Comparison of ENCODE assay signal across 9 cellular contexts in genomic region chr9:92180669-92181181, GRCh38.
A peak's percentile ranks its signal among the peaks of the same experiment; 100 is the strongest.
DNase-seq lines count a peak whose midpoint lies in the region; ATAC-seq and TF ChIP-seq lines count a peak whose summit lies in the region.
"Had no signal": no experiment of that assay in that cellular context is flagged by ENCODE, and none has a peak within 500 bp of the region (broad histone marks: within the 10 kb centered on the region; RNA-seq: fewer than 3 reads in every experiment).

No MANE protein-coding gene starts in this region.

- H3K4me3 ChIP-seq in heart left ventricle (no peak overlapping the region), right atrium auricular region (no peak overlapping the region), SJCRH30 (no peak overlapping the region), fibroblast of the aortic adventitia (ENCODE audit: low read depth, low read length) (no peak overlapping the region), upper lobe of right lung (no peak overlapping the region)
- H3K4me3 ChIP-seq: SK-N-MC had no signal

- no peak for TF ChIP-seq POLR2A in heart left ventricle (IDR thresholded peaks at IDR 0.05)

- H3K9me3 ChIP-seq in heart left ventricle (peaks cover 0 to 12% (median 0%) of the 10 kb centered on the region in 12 donors), right atrium auricular region (no peaks in the 10 kb centered on the region), SJCRH30 (replicated peaks) (no peaks in the 10 kb centered on the region; the same call in 1 of the 2 replicates), upper lobe of right lung (no peaks in the 10 kb centered on the region)

- 53 to 60% (median 59%) methylated on average over 7 of the region's 7 CpGs for WGBS in heart left ventricle, 4 donors

- intact Hi-C loops in heart left ventricle (cut with DNase I) (no loop called here), upper lobe of right lung (cut with DNase I) (no loop called here)

- H3K36me3 ChIP-seq in heart left ventricle (no peaks in the 10 kb centered on the region), right atrium auricular region (no peaks in the 10 kb centered on the region), SJCRH30 (no peaks in the 10 kb centered on the region), upper lobe of right lung (no peaks in the 10 kb centered on the region)

- H3K27ac ChIP-seq in heart left ventricle (no peak overlapping the region), right atrium auricular region (no peak overlapping the region), SJCRH30 (peak overlapping the region; percentile 58), upper lobe of right lung (peak overlapping the region; percentile 43)
- H3K27ac ChIP-seq: SK-N-MC had no signal

- ATAC-seq in heart left ventricle (peak; percentile 48 to 89 (median 71)), upper lobe of right lung (peak; percentile 67)

- peak in 1 of 5 donors; percentile 56 for DNase-seq in heart left ventricle
- no peak for DNase-seq in right atrium auricular region (ENCODE audit: low spot score)
- peak; percentile 91 to 94 for DNase-seq in SJCRH30
- DNase-seq in fibroblast of the aortic adventitia (ENCODE audit: low read depth) = peak; percentile 58
- DNase-seq in upper lobe of right lung = no peak
- no peak for DNase-seq in T1000 (lab: John Stamatoyannopoulos, UW)
- no peak for DNase-seq in NCI-H774 (lab: John Stamatoyannopoulos, UW)
- DNase-seq in NCI-H2029 treated with DMSO at 0.1 percent for 48 hours (lab: John Stamatoyannopoulos, UW) = no peak

- no peaks in the 10 kb centered on the region for H3K4me1 ChIP-seq in heart left ventricle
- H3K4me1 ChIP-seq in right atrium auricular region = no peaks in the 10 kb centered on the region
- H3K4me1 ChIP-seq in SJCRH30 = peaks cover 25% of the 10 kb centered on the region
- H3K4me1 ChIP-seq in upper lobe of right lung = no peaks in the 10 kb centered on the region

- H3K27me3 ChIP-seq in heart left ventricle (no peaks in the 10 kb centered on the region), right atrium auricular region (no peaks in the 10 kb centered on the region), SJCRH30 (no peaks in the 10 kb centered on the region), upper lobe of right lung (no peaks in the 10 kb centered on the region)

- TF ChIP-seq CTCF in heart left ventricle (IDR thresholded peaks at IDR 0.05) (no peak), right atrium auricular region (IDR thresholded peaks at IDR 0.05) (no peak), fibroblast of the aortic adventitia (IDR thresholded peaks at IDR 0.05; ENCODE audit: insufficient read depth, low read length) (no peak), upper lobe of right lung (IDR thresholded peaks at IDR 0.05) (no peak)

Comparison
In these comparisons a context has a peak if more than half of its experiments do, and no peak if none do; other contexts are left out.
1. DNase-seq: peak in SJCRH30 (2 of 2) and fibroblast of the aortic adventitia (single experiment); none in right atrium auricular region (single experiment), upper lobe of right lung (single experiment), T1000 (single experiment), NCI-H774 (single experiment) and NCI-H2029 treated with DMSO at 0.1 percent for 48 hours (single experiment).
2. H3K27ac ChIP-seq: peak in SJCRH30 (single experiment) and upper lobe of right lung (single experiment); none in heart left ventricle (0 of 12) and right atrium auricular region (0 of 2).